ENCODE assay signal across 11 cellular contexts in genomic region chr15:36278219-36278618, GRCh38.
A peak's percentile ranks its signal among the peaks of the same experiment; 100 is the strongest.
DNase-seq lines count a peak whose midpoint lies in the region; ATAC-seq and TF ChIP-seq lines count a peak whose summit lies in the region.
"Had no signal": no experiment of that assay in that cellular context is flagged by ENCODE, and none has a peak within 500 bp of the region (broad histone marks: within the 10 kb centered on the region; RNA-seq: fewer than 3 reads in every experiment).

No MANE protein-coding gene starts in this region.

- H3K36me3 Mint-ChIP-seq in osteocyte (ENCODE audit: unreplicated experiment) = peaks cover 5% of the 10 kb centered on the region
- H3K36me3 Mint-ChIP-seq: activated naive CD8-positive, alpha-beta T cell; naive B cell had no signal

- H3K9me3 ChIP-seq in OCI-LY1 (ENCODE audit: low read length) = no peaks in the 10 kb centered on the region

- ATAC-seq in esophagus mucosa = no peak

- H3K27ac Mint-ChIP-seq in osteocyte (ENCODE audit: unreplicated experiment) = no peak overlapping the region
- H3K27ac Mint-ChIP-seq: activated naive CD8-positive, alpha-beta T cell; naive B cell had no signal

- no peak overlapping the region for H2AFZ ChIP-seq in OCI-LY1 (ENCODE audit: low read length)

- H3K79me2 ChIP-seq in OCI-LY1 (ENCODE audit: insufficient read depth, low read length) = no peaks in the 10 kb centered on the region

- no peaks in the 10 kb centered on the region for H3F3A ChIP-seq in OCI-LY1 (ENCODE audit: insufficient read depth, low read length)

- H3K4me3 ChIP-seq in OCI-LY1 (ENCODE audit: low read depth, low read length, poor library complexity, severe bottlenecking) = no peak overlapping the region
- no peak overlapping the region for H3K4me3 ChIP-seq in choroid plexus epithelial cell (ENCODE audit: low read depth, low read length)
- H3K4me3 ChIP-seq in dorsolateral prefrontal cortex = no peak overlapping the region

- intact Hi-C loops in dorsolateral prefrontal cortex (cut with DNase I) = no loop called here

- H3K9me3 Mint-ChIP-seq in osteocyte (ENCODE audit: unreplicated experiment) = peaks cover 29% of the 10 kb centered on the region

- peak; percentile 45 for DNase-seq in NCI-H82 (lab: John Stamatoyannopoulos, UW)
- no peak for DNase-seq in NCI-H82 treated with DMSO at 0.1 percent for 48 hours (lab: John Stamatoyannopoulos, UW; ENCODE audit: unreplicated experiment)
- peak; percentile 54 for DNase-seq in choroid plexus epithelial cell (ENCODE audit: low read depth)
- DNase-seq in osteocyte (ENCODE audit: extremely low spot score, unreplicated experiment) = no peak
- DNase-seq in substantia nigra (lab: John Stamatoyannopoulos, UW) = no peak
- DNase-seq in dorsolateral prefrontal cortex = no peak
- DNase-seq: effector memory CD4-positive, alpha-beta T cell; naive B cell had no signal

- H3K27ac ChIP-seq in OCI-LY1 (ENCODE audit: low read depth, low read length, poor library complexity, severe bottlenecking) (no peak overlapping the region), substantia nigra (ENCODE audit: low read depth, low read length, poor library complexity, severe bottlenecking) (no peak overlapping the region), dorsolateral prefrontal cortex (no peak overlapping the region)

- no peaks in the 10 kb centered on the region for H3K4me1 Mint-ChIP-seq in osteocyte (ENCODE audit: unreplicated experiment)
- H3K4me1 Mint-ChIP-seq: naive B cell had no signal

- no peak overlapping the region for H3K4me2 ChIP-seq in OCI-LY1 (ENCODE audit: low read length)

- H3K4me1 ChIP-seq in OCI-LY1 (ENCODE audit: insufficient read depth, low read length, severe bottlenecking) = no peaks in the 10 kb centered on the region

- H3K9me2 ChIP-seq in OCI-LY1 (ENCODE audit: low read depth, low read length) = no peaks in the 10 kb centered on the region

- peak; percentile 13; the same call in 1 of the 2 replicates for TF ChIP-seq CTCF in OCI-LY1 (IDR thresholded peaks at IDR 0.05; ENCODE audit: low read length)
- peak; percentile 35 for TF ChIP-seq CTCF in choroid plexus epithelial cell (conservative IDR thresholded peaks at IDR 0.05; ENCODE audit: low read depth, low read length)
- peak; percentile 6 for TF ChIP-seq CTCF in osteocyte (IDR thresholded peaks at IDR 0.05)
- TF ChIP-seq CTCF in dorsolateral prefrontal cortex (IDR thresholded peaks at IDR 0.05 in 54 of 56, conservative IDR thresholded peaks at IDR 0.05 in 2 of 56; ENCODE audit: low read depth in 1 of 56, partially characterized antibody in 56 of 56) = peak in 1 of 56 donors; percentile 12

- H3K27me3 ChIP-seq in OCI-LY1 (ENCODE audit: insufficient read depth, low read length) (no peaks in the 10 kb centered on the region), dorsolateral prefrontal cortex (peaks cover 0 to 6% (median 0%) of the 10 kb centered on the region in 45 donors)

- H3K36me3 ChIP-seq in OCI-LY1 (ENCODE audit: insufficient read depth, low read length) = no peaks in the 10 kb centered on the region

- H4K20me1 ChIP-seq in OCI-LY1 (ENCODE audit: insufficient read depth, low read length) = no peaks in the 10 kb centered on the region

- H3K27me3 Mint-ChIP-seq in osteocyte (ENCODE audit: unreplicated experiment) = no peaks in the 10 kb centered on the region
- H3K27me3 Mint-ChIP-seq: naive B cell had no signal

- H3K4me3 Mint-ChIP-seq in osteocyte (ENCODE audit: unreplicated experiment) = no peak overlapping the region
- H3K4me3 Mint-ChIP-seq: activated naive CD8-positive, alpha-beta T cell; naive B cell had no signal

- H3K9ac ChIP-seq in OCI-LY1 (ENCODE audit: low read length) = no peak overlapping the region

Comparison
In these comparisons a context has a peak if more than half of its experiments do, and no peak if none do; other contexts are left out.
1. DNase-seq: peak in NCI-H82 (single experiment) and choroid plexus epithelial cell (single experiment); none in NCI-H82 treated with DMSO at 0.1 percent for 48 hours (single experiment), osteocyte (single experiment), substantia nigra (0 of 49) and dorsolateral prefrontal cortex (0 of 10).